Comparison of ENCODE assay signal across 2 cellular contexts in the genomic region with DNA sequence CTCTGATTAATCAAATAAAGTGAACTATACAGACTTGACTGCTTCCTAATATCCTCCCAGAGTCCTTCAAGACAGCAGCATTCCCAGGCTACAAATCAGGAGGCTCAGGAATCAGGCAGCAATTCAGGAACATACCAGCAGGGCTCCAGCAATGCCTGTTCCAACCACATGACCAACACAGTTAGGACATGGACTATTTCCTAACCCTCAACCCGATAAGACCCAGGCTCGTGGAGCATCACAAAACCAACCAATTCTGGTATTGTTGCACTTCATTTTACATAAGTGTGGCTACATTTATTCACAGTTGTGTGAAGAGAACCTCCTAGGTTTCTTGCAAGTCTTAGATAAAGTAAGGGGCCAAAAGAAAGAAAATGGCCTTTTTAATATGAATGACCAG.
TF ChIP-seq lines count a peak whose summit lies in the region.

No MANE protein-coding gene starts in this region.

TF ChIP-seq in IMR-90, 13 proteins besides CTCF, POLR2A, EP300 and RAD21 (continued from another document):
- no peak for TF ChIP-seq ELK1 (IDR thresholded peaks at IDR 0.05; ENCODE audit: borderline replicate concordance, low read depth, low read length)
- TF ChIP-seq USF2 (IDR thresholded peaks at IDR 0.05; ENCODE audit: low read depth, low read length), result no peak
- no peak for TF ChIP-seq RFX5 (IDR thresholded peaks at IDR 0.05; ENCODE audit: low read depth, low read length)

TF ChIP-seq in endothelial cell of umbilical vein, 7 proteins besides CTCF, POLR2A, EP300 and RAD21 (continued from another document):
- no peak for TF ChIP-seq FOS (IDR thresholded peaks at IDR 0.05; ENCODE audit: borderline replicate concordance, insufficient read depth, low read length)
- no peak for TF ChIP-seq GATA2 (IDR thresholded peaks at IDR 0.05; ENCODE audit: insufficient read depth, insufficient read length, low read depth, low read length)
